ENCODE assay signal across 20 cellular contexts in genomic region chr5:33227247-33227646, GRCh38.
"Had no signal": no experiment of that assay in that cellular context is flagged by ENCODE, and none has a peak within 500 bp of the region (broad histone marks: within the 10 kb centered on the region; RNA-seq: fewer than 3 reads in every experiment).

No MANE protein-coding gene starts in this region.

- H3K4me1 Mint-ChIP-seq: activated CD4-positive, alpha-beta T cell treated with anti-CD3 and anti-CD28 coated beads for 36 hours; activated CD8-positive, alpha-beta memory T cell treated with anti-CD3 and anti-CD28 coated beads, Interleukin-2, amount 10 ng/mL, durations not matched to agents 7 days and 5 days; activated naive CD4-positive, alpha-beta T cell treated with anti-CD3 and anti-CD28 coated beads, Interleukin-2, amount 10 ng/mL, durations not matched to agents 7 days and 5 days; brain had no signal

- H3K4me1 ChIP-seq: adrenal gland, pancreas, uterus had no signal

- DNase-seq: activated CD4-positive, alpha-beta memory T cell treated with anti-CD3 and anti-CD28 coated beads for 36 hours; activated CD4-positive, alpha-beta T cell treated with anti-CD3 and anti-CD28 coated beads for 36 hours; activated CD8-positive, alpha-beta memory T cell treated with anti-CD3 and anti-CD28 coated beads, Interleukin-2, amount 10 ng/mL, durations not matched to agents 7 days and 5 days; activated naive CD4-positive, alpha-beta T cell treated with anti-CD3 and anti-CD28 coated beads, Interleukin-2, amount 10 ng/mL, durations not matched to agents 7 days and 5 days; activated T-cell treated with anti-CD3 and anti-CD28 coated beads, Interleukin-2, amount 50 U/mL, for 1 hour; adrenal gland; central memory CD4-positive, alpha-beta T cell; effector CD8-positive, alpha-beta T cell; left cardiac atrium; lower lobe of right lung; pancreas; stimulated activated CD4-positive, alpha-beta T cell treated with anti-CD3 and anti-CD28 coated beads, Interleukin-12 subunit alpha, Interleukin-12 subunit beta, amount 100 ng/mL, for 4 hours; stimulated activated CD4-positive, alpha-beta T cell treated with anti-CD3 and anti-CD28 coated beads, Interleukin-2, amount 100 ng/mL, for 24 hours; stomach; uterus had no signal

- H3K27ac Mint-ChIP-seq: activated CD4-positive, alpha-beta memory T cell treated with anti-CD3 and anti-CD28 coated beads for 36 hours; activated CD4-positive, alpha-beta T cell treated with anti-CD3 and anti-CD28 coated beads for 36 hours; activated CD8-positive, alpha-beta memory T cell treated with anti-CD3 and anti-CD28 coated beads, Interleukin-2, amount 10 ng/mL, durations not matched to agents 7 days and 5 days; activated naive CD4-positive, alpha-beta T cell treated with anti-CD3 and anti-CD28 coated beads, Interleukin-2, amount 10 ng/mL, durations not matched to agents 7 days and 5 days; activated T-helper 2 cell treated with anti-CD3 and anti-CD28 coated beads, Interferon-gamma antibody, Interleukin-2, Interleukin-4, amounts not matched to agents 10 μg/mL and 5 μg/mL and 100 μg/mL, durations not matched to agents 14 hours and 24 hours and 36 hours had no signal

- H3K4me3 ChIP-seq: adrenal gland, coronary artery, lower lobe of right lung, pancreas, stomach, uterus had no signal

- H3K27me3 ChIP-seq: adrenal gland, pancreas, stomach, uterus had no signal

- ATAC-seq: activated CD4-positive, alpha-beta T cell treated with anti-CD3 and anti-CD28 coated beads for 36 hours; activated CD8-positive, alpha-beta memory T cell treated with anti-CD3 and anti-CD28 coated beads, Interleukin-2, amount 10 ng/mL, durations not matched to agents 7 days and 5 days; left cardiac atrium; lower lobe of right lung; pancreas; sciatic nerve had no signal

- H3K4me3 Mint-ChIP-seq: activated CD4-positive, alpha-beta memory T cell treated with anti-CD3 and anti-CD28 coated beads for 36 hours; activated CD4-positive, alpha-beta T cell treated with anti-CD3 and anti-CD28 coated beads for 36 hours; activated CD8-positive, alpha-beta memory T cell treated with anti-CD3 and anti-CD28 coated beads, Interleukin-2, amount 10 ng/mL, durations not matched to agents 7 days and 5 days; activated naive CD4-positive, alpha-beta T cell treated with anti-CD3 and anti-CD28 coated beads, Interleukin-2, amount 10 ng/mL, durations not matched to agents 7 days and 5 days; brain had no signal

- H3K27me3 Mint-ChIP-seq: activated CD4-positive, alpha-beta memory T cell treated with anti-CD3 and anti-CD28 coated beads for 36 hours; activated CD4-positive, alpha-beta T cell treated with anti-CD3 and anti-CD28 coated beads for 36 hours; activated CD8-positive, alpha-beta memory T cell treated with anti-CD3 and anti-CD28 coated beads, Interleukin-2, amount 10 ng/mL, durations not matched to agents 7 days and 5 days; activated naive CD4-positive, alpha-beta T cell treated with anti-CD3 and anti-CD28 coated beads, Interleukin-2, amount 10 ng/mL, durations not matched to agents 7 days and 5 days had no signal

- H3K36me3 Mint-ChIP-seq: activated CD4-positive, alpha-beta memory T cell treated with anti-CD3 and anti-CD28 coated beads for 36 hours; activated CD8-positive, alpha-beta memory T cell treated with anti-CD3 and anti-CD28 coated beads, Interleukin-2, amount 10 ng/mL, durations not matched to agents 7 days and 5 days; activated naive CD4-positive, alpha-beta T cell treated with anti-CD3 and anti-CD28 coated beads, Interleukin-2, amount 10 ng/mL, durations not matched to agents 7 days and 5 days; brain had no signal

- H3K27ac ChIP-seq: adrenal gland, epithelial cell of prostate, lower lobe of right lung, pancreas, stomach, uterus had no signal

- H3K9me3 Mint-ChIP-seq: activated T-helper 2 cell treated with anti-CD3 and anti-CD28 coated beads, Interferon-gamma antibody, Interleukin-2, Interleukin-4, amounts not matched to agents 10 μg/mL and 5 μg/mL and 100 μg/mL, durations not matched to agents 14 hours and 24 hours and 36 hours had no signal

- H3K9me3 ChIP-seq: adrenal gland, lower lobe of right lung, pancreas, uterus had no signal

- H3K36me3 ChIP-seq: adrenal gland, lower lobe of right lung, pancreas, stomach, uterus had no signal
